8 cellular contexts compared by ENCODE assay signal in genomic region chr20:52191436-52192295, GRCh38. TPM values are rescaled to one million over a fixed set of nuclear protein-coding genes. Genes with fewer than 3 reads are reported as not detected.
DNase-seq lines count a peak whose midpoint lies in the region.

Gene ZFP64, minus strand, starts transcription at chr20:52191779. Its CDS starts 143 bp downstream, at chr20:52191636.

- peak within 1 kb of the TSS; percentile 50 for H3K27ac ChIP-seq in GM23248
- peak within 1 kb of the TSS; percentile 35; the same call in 1 of the 2 replicates for H3K27ac ChIP-seq in SJSA1
- H3K27ac ChIP-seq in temporal lobe (ENCODE audit: low read depth, low read length), result peak within 1 kb of the TSS; percentile 72

- peaks cover 20% of the 10 kb centered on the region for H3K4me1 Mint-ChIP-seq in activated naive CD4-positive, alpha-beta T cell treated with anti-CD3 and anti-CD28 coated beads for 36 hours (ENCODE audit: low read depth)

- in situ Hi-C loops in GM23248 (cut with MboI), result no loop called here

- no peaks in the 10 kb centered on the region; the same call in 1 of the 2 replicates for H3K4me1 ChIP-seq in ES-I3 (ENCODE audit: insufficient read depth, low read length)
- 0 out of 2 replicates have a peak, but pooled peaks cover 5% of the 10 kb centered on the region for H3K4me1 ChIP-seq in GM23248 (ENCODE audit: insufficient read depth)
- peaks cover 16% of the 10 kb centered on the region for H3K4me1 ChIP-seq in SJSA1 (replicated peaks)

- WGBS in GM23248 (ENCODE audit: low coverage in 1 of 2, low lambda C conversion rate in 2 of 2, missing lambda C conversion rate in 2 of 2), 2 experiments, result 1% methylated on average over 55 to 79 of the region's 101 CpGs

- no peaks in the 10 kb centered on the region for H3F3A ChIP-seq in GM23248 (ENCODE audit: insufficient read depth)

- H3K27me3 ChIP-seq in GM23248 (replicated peaks; ENCODE audit: insufficient read depth) (no peaks in the 10 kb centered on the region), SJSA1 (replicated peaks) (no peaks in the 10 kb centered on the region)

- H3K36me3 ChIP-seq in ES-I3 (ENCODE audit: insufficient read depth, low read length) (no peaks in the 10 kb centered on the region; the same call in 1 of the 2 replicates), GM23248 (ENCODE audit: low read depth) (no peaks in the 10 kb centered on the region), SJSA1 (peaks cover 6% of the 10 kb centered on the region)

- H3K4me3 Mint-ChIP-seq in activated naive CD4-positive, alpha-beta T cell treated with anti-CD3 and anti-CD28 coated beads for 36 hours, result peak within 1 kb of the TSS; percentile 84

- no peaks in the 10 kb centered on the region for H3K9me3 Mint-ChIP-seq in activated naive CD4-positive, alpha-beta T cell treated with anti-CD3 and anti-CD28 coated beads for 36 hours

- intact Hi-C loops in activated naive CD4-positive, alpha-beta T cell treated with anti-CD3 and anti-CD28 coated beads for 36 hours (cut with micrococcal nuclease), result no loop called here

- H3K9me2 ChIP-seq in GM23248 (ENCODE audit: insufficient read depth), result no peaks in the 10 kb centered on the region

- H3K4me3 ChIP-seq in GM23248 (peak within 1 kb of the TSS; percentile 95), SJSA1 (peak within 1 kb of the TSS; percentile 69)

- H4K20me1 ChIP-seq in GM23248 (ENCODE audit: insufficient read depth), result no peaks in the 10 kb centered on the region

- CTCF ChIA-PET in activated naive CD4-positive, alpha-beta T cell treated with anti-CD3 and anti-CD28 coated beads for 36 hours (lab: Charles Lee), result interaction anchor here (0.6 to 1.9 kb wide), 5 partner anchors 10 to 654 kb away, joined by 3 to 7 read pairs (median 5); no protein-coding TSS in a partner anchor

- H3K79me2 ChIP-seq in GM23248 (ENCODE audit: insufficient read depth), result peaks cover 32% of the 10 kb centered on the region

- DNase-seq in GM23248, result peak; percentile 91
- peak; percentile 62 to 72 for DNase-seq in Kasumi-1 (lab: John Stamatoyannopoulos, UW)
- peak; percentile 69 to 82 for DNase-seq in SJSA1 (ENCODE audit: low read depth in 1 of 2, low spot score in 2 of 2)
- DNase-seq in activated naive CD4-positive, alpha-beta T cell treated with anti-CD3 and anti-CD28 coated beads for 36 hours, result peak; percentile 72
- peak; percentile 82 for DNase-seq in germinal center (ENCODE audit: low spot score)
- DNase-seq in occipital lobe (lab: John Stamatoyannopoulos, UW), result peak; percentile 77

- H3K36me3 Mint-ChIP-seq in activated naive CD4-positive, alpha-beta T cell treated with anti-CD3 and anti-CD28 coated beads for 36 hours (ENCODE audit: low read depth), result peaks cover 3% of the 10 kb centered on the region

- peak within 1 kb of the TSS; percentile 92 for H3K27ac Mint-ChIP-seq in activated naive CD4-positive, alpha-beta T cell treated with anti-CD3 and anti-CD28 coated beads for 36 hours

- H3K27me3 Mint-ChIP-seq in activated naive CD4-positive, alpha-beta T cell treated with anti-CD3 and anti-CD28 coated beads for 36 hours (ENCODE audit: low read depth), result no peaks in the 10 kb centered on the region

- H3K9me3 ChIP-seq in ES-I3 (ENCODE audit: control insufficient read depth, insufficient read depth, low read length) (no peaks in the 10 kb centered on the region), GM23248 (ENCODE audit: low read depth) (no peaks in the 10 kb centered on the region), SJSA1 (replicated peaks) (no peaks in the 10 kb centered on the region)

- peak within 1 kb of the TSS; percentile 89 for H3K4me2 ChIP-seq in GM23248 (ENCODE audit: unreplicated experiment)

- peak within 1 kb of the TSS; percentile 100 for H3K9ac ChIP-seq in ES-I3 (ENCODE audit: low read depth, low read length)
- peak within 1 kb of the TSS; percentile 84 for H3K9ac ChIP-seq in GM23248

- H2AFZ ChIP-seq in GM23248, result peak within 1 kb of the TSS; percentile 95

RNA-seq across cellular contexts. Expression of gene ZFP64, which starts in this region (rescaled TPM):
- 18.0 and 20.8 TPM in 2 replicates for total RNA-seq in GM23248 (2014; rRNA removed; shearing (Covaris generic))
- polyA plus RNA-seq in GM23248 (2016; fragmentation: Nextera tagmentation; extraction: Ambion mirVana), result 14.3 and 15.0 TPM in 2 replicates
- 5.6 and 6.8 TPM in 2 replicates for total RNA-seq in SJSA1 (2014; rRNA removed; shearing (Covaris generic))
- total RNA-seq in activated naive CD4-positive, alpha-beta T cell treated with anti-CD3 and anti-CD28 coated beads for 36 hours, result 10 to 100 TPM; 11.7 to 12.2 TPM
- total RNA-seq in occipital lobe (7.8 TPM), temporal lobe (6.9 TPM)

Comparison
In these comparisons a context has a peak if more than half of its experiments do, and no peak if none do; other contexts are left out.
1. Peak in every context shown above with its lines: DNase-seq, H3K4me3 ChIP-seq and H3K27ac ChIP-seq.